Comparison of ENCODE assay signal across 8 cellular contexts in genomic region chr14:91177073-91177796, GRCh38.
DNase-seq lines count a peak whose midpoint lies in the region; ATAC-seq and TF ChIP-seq lines count a peak whose summit lies in the region.

No MANE protein-coding gene starts in this region.

- no peaks in the 10 kb centered on the region for H3K27me3 ChIP-seq in DND-41 (ENCODE audit: insufficient read depth, low read length, poor library complexity)

- H3K4me3 ChIP-seq in DND-41 (ENCODE audit: low read depth in 1 of 2, low read length in 2 of 2): no peak overlapping the region

- H3K36me3 Mint-ChIP-seq in endothelial cell (ENCODE audit: low read depth, unreplicated experiment): peaks cover 5% of the 10 kb centered on the region
- peaks cover 0 to 60% (median 29%) of the 10 kb centered on the region in 3 donors for H3K36me3 Mint-ChIP-seq in naive thymus-derived CD8-positive, alpha-beta T cell

- peak; percentile 78 for DNase-seq in DND-41
- DNase-seq in HT-29 (ENCODE audit: low spot score): peak; percentile 69
- DNase-seq in NOMO-1 (lab: John Stamatoyannopoulos, UW; ENCODE audit: unreplicated experiment in 2 of 2): peak; percentile 16 to 67
- peak; percentile 82 for DNase-seq in activated CD8-positive, alpha-beta memory T cell treated with anti-CD3 and anti-CD28 coated beads for 24 hours
- peak; percentile 55 for DNase-seq in endothelial cell (ENCODE audit: low spot score)
- peak; percentile 38 to 80 (median 66) for DNase-seq in naive thymus-derived CD8-positive, alpha-beta T cell
- peak; percentile 30 to 80 (median 52) for DNase-seq in stimulated activated naive CD4-positive, alpha-beta T cell (lab: John Stamatoyannopoulos, UW)
- no peak for DNase-seq in GF-D8 (lab: John Stamatoyannopoulos, UW)

- no peak overlapping the region for H3K4me2 ChIP-seq in DND-41 (ENCODE audit: insufficient read depth, low read length)

- no peaks in the 10 kb centered on the region for H3K9me3 ChIP-seq in DND-41 (ENCODE audit: insufficient read depth, low read length, severe bottlenecking)

- no peaks in the 10 kb centered on the region for H3K27me3 Mint-ChIP-seq in endothelial cell (ENCODE audit: unreplicated experiment)
- H3K27me3 Mint-ChIP-seq in naive thymus-derived CD8-positive, alpha-beta T cell: no peaks in the 10 kb centered on the region

- no peak overlapping the region for H2AFZ ChIP-seq in DND-41 (ENCODE audit: low read depth, low read length)

- peaks cover 61% of the 10 kb centered on the region for H3K36me3 ChIP-seq in DND-41 (ENCODE audit: insufficient read depth, low read length)

- H3K4me1 Mint-ChIP-seq in endothelial cell (ENCODE audit: unreplicated experiment): peaks cover 8% of the 10 kb centered on the region
- H3K4me1 Mint-ChIP-seq in naive thymus-derived CD8-positive, alpha-beta T cell: peaks cover 7 to 14% (median 11%) of the 10 kb centered on the region in 4 donors

- H3K9me3 Mint-ChIP-seq in endothelial cell (ENCODE audit: unreplicated experiment): no peaks in the 10 kb centered on the region
- no peaks in the 10 kb centered on the region for H3K9me3 Mint-ChIP-seq in naive thymus-derived CD8-positive, alpha-beta T cell

- H3K27ac Mint-ChIP-seq in endothelial cell (ENCODE audit: unreplicated experiment): peak overlapping the region; percentile 27
- peak overlapping the region; percentile 22 to 93 (median 66) for H3K27ac Mint-ChIP-seq in naive thymus-derived CD8-positive, alpha-beta T cell

- no peaks in the 10 kb centered on the region for H4K20me1 ChIP-seq in DND-41 (ENCODE audit: insufficient read depth, low read length)

- H3K9ac ChIP-seq in DND-41 (ENCODE audit: low read depth, low read length): no peak overlapping the region

- peak overlapping the region; percentile 19; the same call in 1 of the 2 replicates for H3K27ac ChIP-seq in DND-41 (ENCODE audit: low read length)

- H3K4me3 Mint-ChIP-seq in endothelial cell (ENCODE audit: unreplicated experiment): no peak overlapping the region
- no peak overlapping the region for H3K4me3 Mint-ChIP-seq in naive thymus-derived CD8-positive, alpha-beta T cell

- no peaks in the 10 kb centered on the region for H3K79me2 ChIP-seq in DND-41 (ENCODE audit: insufficient read depth, low read length)

- TF ChIP-seq CTCF in DND-41 (IDR thresholded peaks at IDR 0.05; ENCODE audit: borderline replicate concordance, extremely low read depth, low read length, poor library complexity, severe bottlenecking) (peak; percentile 89), endothelial cell (IDR thresholded peaks at IDR 0.05; ENCODE audit: unreplicated experiment) (peak; percentile 86)

- peaks cover 8% of the 10 kb centered on the region for H3K4me1 ChIP-seq in DND-41 (ENCODE audit: insufficient read depth, low read length)

- peak; percentile 81 for ATAC-seq in DND-41 (ENCODE audit: insufficient read depth, low read depth)
- ATAC-seq in naive thymus-derived CD8-positive, alpha-beta T cell: peak; percentile 87 to 88

- POLR2A ChIA-PET in naive thymus-derived CD8-positive, alpha-beta T cell (lab: Charles Lee): interaction anchor here (0.5 to 1.7 kb wide), 13 partner anchors 16 to 360 kb away, joined by 3 to 6 read pairs (median 3); no protein-coding TSS in a partner anchor
